Comparison of ENCODE assay signal across 13 cellular contexts in the genomic region with DNA sequence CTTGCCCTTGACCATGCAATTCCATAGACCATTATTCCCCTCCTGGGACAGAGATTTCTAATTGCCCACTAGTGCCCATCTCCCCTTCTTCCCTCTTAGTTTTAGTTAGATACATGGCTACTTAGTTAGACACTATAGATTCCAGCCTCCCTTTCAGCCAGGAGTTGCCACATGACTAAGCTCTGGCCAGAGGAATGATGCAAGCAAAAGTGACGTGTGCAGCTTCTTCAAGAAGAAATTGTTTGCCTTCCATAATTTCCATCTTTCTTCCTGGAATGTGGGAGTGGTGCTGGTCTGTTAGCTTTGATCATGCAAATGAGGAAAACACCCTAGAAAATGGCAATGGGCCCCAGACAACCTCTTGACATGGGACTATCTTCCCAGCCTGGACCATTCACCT. TPM values are rescaled to one million over a fixed set of nuclear protein-coding genes. Genes with fewer than 3 reads are reported as not detected.
DNase-seq lines count a peak whose midpoint lies in the region; ATAC-seq, FAIRE-seq and TF ChIP-seq lines count a peak whose summit lies in the region.
"Had no signal": no experiment of that assay in that cellular context is flagged by ENCODE, and none has a peak within 500 bp of the region (broad histone marks: within the 10 kb centered on the region; RNA-seq: fewer than 3 reads in every experiment).

No MANE protein-coding gene starts in this region.

- no peak overlapping the region for H2BK5ac ChIP-seq in trophoblast cell (ENCODE audit: low read depth, low read length, poor library complexity)

- H3K23ac ChIP-seq in trophoblast cell (ENCODE audit: low read length): no peak overlapping the region

- TF ChIP-seq CTCF in RWPE1 (conservative IDR thresholded peaks at IDR 0.05; ENCODE audit: low read depth): no peak
- no peak for TF ChIP-seq CTCF in kidney (IDR thresholded peaks at IDR 0.05; ENCODE audit: borderline replicate concordance, extremely low read depth, insufficient read depth)

- H3K4me1 ChIP-seq in trophoblast cell (ENCODE audit: control insufficient read depth in 1 of 2, insufficient read depth in 2 of 2, low read length in 2 of 2) (no peaks in the 10 kb centered on the region), kidney (ENCODE audit: control insufficient read depth in 1 of 2, insufficient read depth in 1 of 2, low read depth in 1 of 2, low read length in 2 of 2) (no peaks in the 10 kb centered on the region)
- H3K4me1 ChIP-seq: prostate gland had no signal

- DNase-seq in EH (ENCODE audit: low read depth) (peak; percentile 73), MV-4-11 (lab: John Stamatoyannopoulos, UW) (peak; percentile 42), trophoblast cell (peak; percentile 73 to 78), RWPE1 (ENCODE audit: low spot score) (no peak), epidermal melanocyte (ENCODE audit: insufficient read length, low spot score) (no peak), kidney (no peak)
- DNase-seq: activated gamma-delta T cell treated with Interleukin-2 at 50 U/mL for 16 hours, GF-D8, NCI-H1105 treated with DMSO at 0.1 percent for 48 hours, NCI-H345 had no signal

- H3K14ac ChIP-seq in trophoblast cell (ENCODE audit: low read length): no peak overlapping the region

- H3K27me3 ChIP-seq in trophoblast cell (ENCODE audit: insufficient read depth, low read length): no peaks in the 10 kb centered on the region

- no peaks in the 10 kb centered on the region for H3K79me1 ChIP-seq in trophoblast cell (ENCODE audit: low read length)

- intact Hi-C loops in kidney (cut with DNase I): no loop called here

- H2AK5ac ChIP-seq in trophoblast cell (ENCODE audit: low read length): no peak overlapping the region

- no peak for FAIRE-seq in kidney (lab: Jason Lieb, UNC)

- H3K36me3 ChIP-seq in trophoblast cell (ENCODE audit: control insufficient read depth in 1 of 2, insufficient read depth in 2 of 2, low read length in 2 of 2) (no peaks in the 10 kb centered on the region), kidney (ENCODE audit: control insufficient read depth in 1 of 2, insufficient read depth in 2 of 2, low read length in 2 of 2) (no peaks in the 10 kb centered on the region)
- H3K36me3 ChIP-seq: prostate gland, thoracic aorta had no signal

- H2BK120ac ChIP-seq in trophoblast cell (ENCODE audit: insufficient read depth, low read length, poor library complexity): no peak overlapping the region

- no peak overlapping the region for H4K12ac ChIP-seq in trophoblast cell (ENCODE audit: low read depth, low read length)

- no peak overlapping the region for H4K8ac ChIP-seq in trophoblast cell (ENCODE audit: low read depth, low read length)

- no peaks in the 10 kb centered on the region for H3K79me2 ChIP-seq in trophoblast cell (ENCODE audit: control insufficient read depth, insufficient read depth, low read length, poor library complexity)

- POLR2A ChIA-PET in RWPE1 (lab: Yijun Ruan, JAX; ENCODE audit: low non-redundant PET): no interaction called here

- no peak overlapping the region for H4K91ac ChIP-seq in trophoblast cell (ENCODE audit: low read depth, low read length)

- ATAC-seq in esophagus mucosa: peak; percentile 56

- no CpG with 5 or more reads among the region's 1 CpG for WGBS in trophoblast cell (ENCODE audit: extremely low coverage, insufficient coverage, insufficient read length)

- no peak overlapping the region for H3K27ac ChIP-seq in trophoblast cell (ENCODE audit: low read depth, low read length)
- no peak overlapping the region for H3K27ac ChIP-seq in RWPE1
- H3K27ac ChIP-seq in kidney (ENCODE audit: low read depth in 2 of 2, low read length in 2 of 2): no peak overlapping the region
- H3K27ac ChIP-seq: prostate gland, thoracic aorta had no signal

- no peak overlapping the region for H3K4me3 ChIP-seq in trophoblast cell (ENCODE audit: low read depth, low read length)
- no peak overlapping the region for H3K4me3 ChIP-seq in kidney (ENCODE audit: low read length in 2 of 2)
- H3K4me3 ChIP-seq: prostate gland, thoracic aorta had no signal

- no peak overlapping the region for H3K18ac ChIP-seq in trophoblast cell (ENCODE audit: low read length)

- H2AFZ ChIP-seq in trophoblast cell (ENCODE audit: insufficient read depth, low read length, poor library complexity): no peak overlapping the region

- no peak overlapping the region for H2BK12ac ChIP-seq in trophoblast cell (ENCODE audit: low read length)

- H3K9ac ChIP-seq in trophoblast cell (ENCODE audit: low read length) (no peak overlapping the region), kidney (ENCODE audit: low read length in 2 of 2) (no peak overlapping the region)

- CTCF ChIA-PET in RWPE1 (lab: Yijun Ruan, JAX): interaction anchor here (0.7 kb wide), 1 partner anchor 34 kb away, joined by 3 read pairs; no protein-coding TSS in a partner anchor

- no peak overlapping the region for H3K4ac ChIP-seq in trophoblast cell (ENCODE audit: low read depth, low read length)

- H3K4me2 ChIP-seq in trophoblast cell (ENCODE audit: low read length): no peak overlapping the region

- H3K9me3 ChIP-seq in trophoblast cell (ENCODE audit: insufficient read depth, low read depth, low read length): no peaks in the 10 kb centered on the region
- no peaks in the 10 kb centered on the region for H3K9me3 ChIP-seq in kidney (ENCODE audit: control insufficient read depth in 1 of 2, low read length in 2 of 2)
- H3K9me3 ChIP-seq: prostate gland, thoracic aorta had no signal

RNA-seq across cellular contexts. Expression of gene CCDC177, which starts 21.4 kb away (rescaled TPM):
- total RNA-seq in esophagus mucosa: not detected
- 0.01 TPM in 1 of 2 replicates, not detected in the other for polyA plus RNA-seq in trophoblast cell (2013)
- not detected for total RNA-seq in kidney
- not detected for polyA plus RNA-seq in kidney (ENCODE audit: insufficient read depth, low read depth, low replicate concordance)
- total RNA-seq: thoracic aorta had no signal

RNA-seq across cellular contexts. Expression of gene SUSD6, which starts 58.2 kb away (rescaled TPM):
- total RNA-seq in esophagus mucosa (35.2 TPM), kidney (84.2 TPM)
- polyA plus RNA-seq in trophoblast cell (2013): 5.4 and 5.5 TPM in 2 replicates
- 14.3 TPM for polyA plus RNA-seq in kidney (ENCODE audit: insufficient read depth, low read depth, low replicate concordance)

Comparison
In these comparisons a context has a peak if more than half of its experiments do, and no peak if none do; other contexts are left out.
1. DNase-seq: peak in EH (single experiment), MV-4-11 (single experiment) and trophoblast cell (2 of 2); none in RWPE1 (single experiment), epidermal melanocyte (single experiment) and kidney (single experiment).